ENCODE assay signal across 10 cellular contexts in genomic region chr3:15527031-15527459, GRCh38. TPM values are rescaled to one million over a fixed set of nuclear protein-coding genes. Genes with fewer than 3 reads are reported as not detected.
DNase-seq lines count a peak whose midpoint lies in the region; ATAC-seq and TF ChIP-seq lines count a peak whose summit lies in the region.
"Had no signal": no experiment of that assay in that cellular context is flagged by ENCODE, and none has a peak within 500 bp of the region (broad histone marks: within the 10 kb centered on the region; RNA-seq: fewer than 3 reads in every experiment).

No MANE protein-coding gene starts in this region.

- no peaks in the 10 kb centered on the region for H3K9me3 ChIP-seq in BE2C
- H3K9me3 ChIP-seq: pancreas had no signal

- H3K36me3 ChIP-seq in BE2C = no peaks in the 10 kb centered on the region
- H3K36me3 ChIP-seq: pancreas had no signal

- peak; percentile 83 for DNase-seq in BE2C
- DNase-seq in HEK293T (ENCODE audit: extremely low spot score) = peak; percentile 55
- DNase-seq in astrocyte of the cerebellum (ENCODE audit: low read depth) = no peak
- peak; percentile 82 for DNase-seq in iPS-NIHi11 (ENCODE audit: low spot score)
- DNase-seq in stimulated activated CD8-positive, alpha-beta memory T cell treated with anti-CD3 and anti-CD28 coated beads, Interleukin-4, amount 100 ng/mL, for 48 hours = no peak
- DNase-seq: activated naive CD4-positive, alpha-beta T cell treated with anti-CD3 and anti-CD28 coated beads, Interleukin-2, amount 50 U/mL, for 16 hours; pancreas had no signal

- CTCF ChIA-PET in HEK293T (lab: Yijun Ruan, JAX) = interaction anchor here (1.0 kb wide), 1 partner anchor 30 kb away, joined by 3 read pairs; no protein-coding TSS in a partner anchor

- TF ChIP-seq CTCF in BE2C (IDR thresholded peaks at IDR 0.05; ENCODE audit: low read depth, low read length) (peak; percentile 60), astrocyte of the cerebellum (IDR thresholded peaks at IDR 0.05; ENCODE audit: low read depth, low read length, missing control alignments) (peak; percentile 27)

- no peaks in the 10 kb centered on the region; the same call in 1 of the 2 replicates for H3K4me1 ChIP-seq in BE2C
- H3K4me1 ChIP-seq: pancreas had no signal

- in situ Hi-C loops in astrocyte of the cerebellum (cut with HindIII; ENCODE audit: low sequenced_read_pairs) = loop anchor here (25.0 kb wide), 1 partner anchor 265 kb away; no protein-coding TSS in a partner anchor

- POLR2A ChIA-PET in HEK293T (lab: Yijun Ruan, JAX) = no interaction called here

- H3K4me3 ChIP-seq in BE2C (ENCODE audit: low read depth, low read length) (no peak overlapping the region), astrocyte of the cerebellum (ENCODE audit: low read depth, low read length) (no peak overlapping the region)
- H3K4me3 ChIP-seq: pancreas had no signal

- no peaks in the 10 kb centered on the region for H3K27me3 ChIP-seq in BE2C
- H3K27me3 ChIP-seq: pancreas had no signal

- ATAC-seq in HG02973 (IDR thresholded peaks at IDR 0.05; ENCODE audit: unreplicated experiment) (no peak), GM19455 (IDR thresholded peaks at IDR 0.05; ENCODE audit: unreplicated experiment) (no peak), GM18909 (IDR thresholded peaks at IDR 0.05; ENCODE audit: poor library complexity, unreplicated experiment) (no peak)

TF ChIP-seq in HEK293T, 16 proteins besides CTCF, POLR2A, EP300 and RAD21:
- TF ChIP-seq FOXM1 (IDR thresholded peaks at IDR 0.05; ENCODE audit: borderline replicate concordance) (no peak), ELF4 (IDR thresholded peaks at IDR 0.05) (no peak), SP1 (IDR thresholded peaks at IDR 0.05) (no peak), ARNT (IDR thresholded peaks at IDR 0.05) (no peak), BHLHE40 (IDR thresholded peaks at IDR 0.05; ENCODE audit: borderline replicate concordance) (no peak), HDGF (IDR thresholded peaks at IDR 0.05; ENCODE audit: borderline replicate concordance) (no peak), FOXK2 (IDR thresholded peaks at IDR 0.05) (no peak)

RNA-seq across cellular contexts. Expression of gene COLQ, which starts 5.5 kb away (rescaled TPM):
- 1.9 TPM for polyA plus RNA-seq in BE2C (2012; ENCODE audit: insufficient read depth, insufficient read length, low read depth)

Comparison
In these comparisons a context has a peak if more than half of its experiments do, and no peak if none do; other contexts are left out.
1. DNase-seq: peak in BE2C (single experiment), HEK293T (single experiment) and iPS-NIHi11 (single experiment); none in astrocyte of the cerebellum (single experiment) and stimulated activated CD8-positive, alpha-beta memory T cell treated with anti-CD3 and anti-CD28 coated beads, Interleukin-4, amount 100 ng/mL, for 48 hours (single experiment).